11 cellular contexts compared by ENCODE assay signal in the genomic region with DNA sequence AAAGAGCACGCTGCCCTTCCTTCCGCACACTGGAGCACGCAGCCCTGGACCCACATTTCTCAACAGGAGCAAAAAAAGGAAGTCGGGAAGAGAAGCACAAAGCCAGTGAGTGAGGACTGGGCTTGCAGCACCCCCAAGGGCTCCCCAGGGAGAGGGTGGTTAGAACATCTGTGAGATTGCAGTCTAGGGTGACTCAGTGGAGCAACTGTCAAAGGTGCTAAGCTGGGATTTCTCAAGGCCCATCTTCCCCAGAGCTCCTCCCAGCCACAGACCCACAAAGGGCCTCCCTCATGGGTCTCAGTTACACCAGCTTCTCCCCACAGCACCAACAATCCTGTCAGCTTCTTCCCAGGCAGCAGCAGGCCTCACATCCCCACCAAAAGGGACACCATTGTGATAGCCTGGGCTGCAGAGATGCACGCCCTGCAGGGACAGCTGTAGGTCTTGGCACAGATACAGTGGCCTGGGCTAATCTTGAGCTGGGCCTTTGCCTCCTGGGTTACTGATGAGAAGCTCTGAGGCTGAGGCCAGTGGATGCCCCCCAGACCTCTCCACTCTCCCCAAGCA. TPM values are rescaled to one million over a fixed set of nuclear protein-coding genes. Genes with fewer than 3 reads are reported as not detected.
DNase-seq lines count a peak whose midpoint lies in the region; ATAC-seq, FAIRE-seq and TF ChIP-seq lines count a peak whose summit lies in the region.
"Had no signal": no experiment of that assay in that cellular context is flagged by ENCODE, and none has a peak within 500 bp of the region (broad histone marks: within the 10 kb centered on the region; RNA-seq: fewer than 3 reads in every experiment).

No MANE protein-coding gene starts in this region.

- no peak for FAIRE-seq in H54 (lab: Jason Lieb, UNC)

- H3K27me3 ChIP-seq in brain microvascular endothelial cell (replicated peaks) (no peaks in the 10 kb centered on the region), lower lobe of right lung (ENCODE audit: low read depth) (no peaks in the 10 kb centered on the region)

- H3K27ac ChIP-seq in brain microvascular endothelial cell, result no peak overlapping the region
- H3K27ac ChIP-seq in lower lobe of right lung, result peak overlapping the region; percentile 78
- H3K27ac ChIP-seq: C4-2B had no signal

- peak; percentile 20 for DNase-seq in AG08396 (ENCODE audit: low spot score)
- peak; percentile 67 for DNase-seq in brain microvascular endothelial cell
- peak; percentile 76 for DNase-seq in lower lobe of right lung
- DNase-seq in iPS-NIHi7 (ENCODE audit: extremely low spot score), result no peak
- DNase-seq in H54 (ENCODE audit: insufficient read length, low spot score), result no peak
- DNase-seq: cerebellar nuclear complex had no signal

- no peak for TF ChIP-seq POLR2A in H54 (IDR thresholded peaks at IDR 0.05; ENCODE audit: low read depth, low read length)

- no peaks in the 10 kb centered on the region for H3K36me3 ChIP-seq in brain microvascular endothelial cell (replicated peaks)
- no peaks in the 10 kb centered on the region for H3K36me3 ChIP-seq in lower lobe of right lung

- no peak overlapping the region for H3K4me3 ChIP-seq in brain microvascular endothelial cell (ENCODE audit: low read depth, low read length)
- no peak overlapping the region for H3K4me3 ChIP-seq in lower lobe of right lung

- intact Hi-C loops in lower lobe of right lung (cut with DNase I), result no loop called here

- peaks cover 51% of the 10 kb centered on the region for H3K4me1 ChIP-seq in lower lobe of right lung

- TF ChIP-seq CTCF in brain microvascular endothelial cell (IDR thresholded peaks at IDR 0.05; ENCODE audit: low read depth, low read length, missing control alignments) (no peak), lower lobe of right lung (IDR thresholded peaks at IDR 0.05) (no peak)

- no peaks in the 10 kb centered on the region for H3K9me3 ChIP-seq in lower lobe of right lung

- ATAC-seq in HG03432 (IDR thresholded peaks at IDR 0.05; ENCODE audit: unreplicated experiment) (peak; percentile 60), lower lobe of right lung (peak; percentile 77 to 81), HG03469 (IDR thresholded peaks at IDR 0.05; ENCODE audit: unreplicated experiment) (no peak), GM21723 (IDR thresholded peaks at IDR 0.05; ENCODE audit: unreplicated experiment) (no peak)
- ATAC-seq: WTC11 had no signal

- in situ Hi-C loops in brain microvascular endothelial cell (cut with HindIII; ENCODE audit: low pct_ligation_motif_present, low sequenced_read_pairs), result no loop called here

RNA-seq across cellular contexts. Expression of a gene that starts 39.6 kb away (rescaled TPM):
- total RNA-seq in lower lobe of right lung, result 99.7 TPM

Comparison
In these comparisons a context has a peak if more than half of its experiments do, and no peak if none do; other contexts are left out.
1. DNase-seq: peak in AG08396 (single experiment), brain microvascular endothelial cell (single experiment) and lower lobe of right lung (single experiment); none in iPS-NIHi7 (single experiment) and H54 (single experiment).
2. ATAC-seq: peak in HG03432 (single experiment) and lower lobe of right lung (2 of 2); none in HG03469 (single experiment) and GM21723 (single experiment).